Comparison of ENCODE assay signal across 11 cellular contexts in the genomic region with DNA sequence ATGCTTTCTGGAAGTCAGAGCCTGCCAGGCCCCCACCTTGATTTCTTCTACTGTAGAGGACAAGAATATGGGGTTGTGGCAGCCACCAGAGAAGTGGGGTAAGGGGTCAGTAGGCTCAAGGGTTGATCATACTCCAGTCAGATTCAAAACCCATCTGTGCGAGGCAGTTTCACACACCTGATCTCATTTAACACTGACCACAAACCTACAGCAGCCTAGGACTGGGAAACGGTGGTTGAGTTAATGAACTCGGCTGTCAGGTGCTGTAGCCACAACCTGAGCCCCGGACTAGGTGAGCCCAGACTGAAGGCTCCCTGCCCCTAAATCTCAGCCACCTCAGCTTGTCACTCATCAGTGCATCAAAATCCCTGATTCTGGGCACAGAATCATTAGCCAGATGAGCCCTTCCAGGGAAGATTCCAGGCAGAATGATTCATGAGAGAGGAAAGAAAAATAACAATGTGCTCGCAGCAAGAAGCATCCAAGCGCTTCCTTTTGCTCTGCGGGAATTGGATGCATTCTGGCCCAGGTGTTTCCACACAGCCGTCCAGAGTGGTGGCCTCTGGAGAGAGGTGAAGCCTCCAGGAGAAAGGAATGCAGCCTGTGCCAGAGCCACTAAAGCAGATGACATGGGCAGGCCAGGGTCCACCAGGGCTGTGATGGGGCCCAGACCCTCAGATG.
DNase-seq lines count a peak whose midpoint lies in the region; ATAC-seq and TF ChIP-seq lines count a peak whose summit lies in the region.
"Had no signal": no experiment of that assay in that cellular context is flagged by ENCODE, and none has a peak within 500 bp of the region (broad histone marks: within the 10 kb centered on the region; RNA-seq: fewer than 3 reads in every experiment).

No MANE protein-coding gene starts in this region.

- H3K36me3 Mint-ChIP-seq in naive thymus-derived CD4-positive, alpha-beta T cell = peaks cover 5 to 29% (median 25%) of the 10 kb centered on the region in 5 donors
- peaks cover 6% of the 10 kb centered on the region for H3K36me3 Mint-ChIP-seq in natural killer cell
- H3K36me3 Mint-ChIP-seq: stimulated activated effector memory CD8-positive, alpha-beta T cell treated with anti-CD3 and anti-CD28 coated beads, Interleukin-12 subunit alpha, Interleukin-12 subunit beta, amount 100 ng/mL, for 72 hours had no signal

- peaks cover 9 to 32% (median 25%) of the 10 kb centered on the region in 11 donors for H3K9me3 Mint-ChIP-seq in naive thymus-derived CD4-positive, alpha-beta T cell
- H3K9me3 Mint-ChIP-seq in natural killer cell = peaks cover 5 to 7% of the 10 kb centered on the region in 2 donors

- no peaks in the 10 kb centered on the region for H3K4me1 ChIP-seq in naive thymus-derived CD4-positive, alpha-beta T cell (ENCODE audit: control insufficient read depth in 2 of 2, insufficient read depth in 2 of 2, low read length in 2 of 2)

- POLR2A ChIA-PET in naive thymus-derived CD4-positive, alpha-beta T cell (lab: Charles Lee) = no interaction called here

- ATAC-seq in GM21367 (IDR thresholded peaks at IDR 0.05; ENCODE audit: unreplicated experiment) (peak; percentile 60), HG03139 (IDR thresholded peaks at IDR 0.05; ENCODE audit: unreplicated experiment) (peak; percentile 42), natural killer cell (no peak)
- no peak for ATAC-seq in naive thymus-derived CD4-positive, alpha-beta T cell
- ATAC-seq: WTC11 had no signal

- no peak overlapping the region for H3K4me3 ChIP-seq in GM12864 (ENCODE audit: low read depth, low read length)
- H3K4me3 ChIP-seq in dorsolateral prefrontal cortex = no peak overlapping the region
- no peak overlapping the region for H3K4me3 ChIP-seq in naive thymus-derived CD4-positive, alpha-beta T cell (ENCODE audit: low read length)

- H3K36me3 ChIP-seq in naive thymus-derived CD4-positive, alpha-beta T cell (ENCODE audit: control insufficient read depth in 2 of 3, insufficient read depth in 3 of 3, low read length in 3 of 3) = no peaks in the 10 kb centered on the region

- CTCF ChIA-PET in naive thymus-derived CD4-positive, alpha-beta T cell (lab: Charles Lee) = no interaction called here

- peak overlapping the region in 53 of 59 donors; percentile 3 to 85 (median 66) for H3K27ac ChIP-seq in dorsolateral prefrontal cortex
- H3K27ac ChIP-seq in naive thymus-derived CD4-positive, alpha-beta T cell (ENCODE audit: low read depth, low read length) = no peak overlapping the region

- no peak for TF ChIP-seq CTCF in GM12864 (IDR thresholded peaks at IDR 0.05; ENCODE audit: low read depth, low read length, missing control alignments)
- TF ChIP-seq CTCF in dorsolateral prefrontal cortex (IDR thresholded peaks at IDR 0.05 in 54 of 56, conservative IDR thresholded peaks at IDR 0.05 in 2 of 56; ENCODE audit: low read depth in 1 of 56, partially characterized antibody in 56 of 56) = no peak
- no peak for TF ChIP-seq CTCF in natural killer cell (IDR thresholded peaks at IDR 0.05)

- H3K4me3 Mint-ChIP-seq in naive thymus-derived CD4-positive, alpha-beta T cell = no peak overlapping the region
- no peak overlapping the region for H3K4me3 Mint-ChIP-seq in natural killer cell
- H3K4me3 Mint-ChIP-seq: activated naive CD8-positive, alpha-beta T cell treated with anti-CD3 and anti-CD28 coated beads for 36 hours; stimulated activated effector memory CD8-positive, alpha-beta T cell treated with anti-CD3 and anti-CD28 coated beads, Interleukin-12 subunit alpha, Interleukin-12 subunit beta, amount 100 ng/mL, for 72 hours; WTC11 had no signal

- H3K27me3 ChIP-seq in dorsolateral prefrontal cortex = no peaks in the 10 kb centered on the region
- H3K27me3 ChIP-seq in naive thymus-derived CD4-positive, alpha-beta T cell (ENCODE audit: control insufficient read depth in 2 of 2, insufficient read depth in 2 of 2, low read length in 2 of 2) = no peaks in the 10 kb centered on the region

- intact Hi-C loops in dorsolateral prefrontal cortex (cut with DNase I) = no loop called here
- intact Hi-C loops in naive thymus-derived CD4-positive, alpha-beta T cell (cut with micrococcal nuclease) = no loop called here
- intact Hi-C loops in natural killer cell (cut with micrococcal nuclease) = no loop called here

- no peak overlapping the region for H3K27ac Mint-ChIP-seq in naive thymus-derived CD4-positive, alpha-beta T cell
- no peak overlapping the region for H3K27ac Mint-ChIP-seq in natural killer cell
- H3K27ac Mint-ChIP-seq: activated naive CD8-positive, alpha-beta T cell treated with anti-CD3 and anti-CD28 coated beads for 36 hours; stimulated activated effector memory CD8-positive, alpha-beta T cell treated with anti-CD3 and anti-CD28 coated beads, Interleukin-12 subunit alpha, Interleukin-12 subunit beta, amount 100 ng/mL, for 72 hours; WTC11 had no signal

- H3K4me1 Mint-ChIP-seq in naive thymus-derived CD4-positive, alpha-beta T cell = peaks cover 0 to 4% (median 0%) of the 10 kb centered on the region in 7 donors
- H3K4me1 Mint-ChIP-seq in natural killer cell = peaks cover 9 to 10% of the 10 kb centered on the region in 2 donors
- H3K4me1 Mint-ChIP-seq: activated naive CD8-positive, alpha-beta T cell treated with anti-CD3 and anti-CD28 coated beads for 36 hours had no signal

- H3K27me3 Mint-ChIP-seq in naive thymus-derived CD4-positive, alpha-beta T cell = peaks cover 0 to 12% (median 0%) of the 10 kb centered on the region in 5 donors
- H3K27me3 Mint-ChIP-seq in natural killer cell (ENCODE audit: low read depth in 2 of 2) = peaks cover 7 to 11% of the 10 kb centered on the region in 2 donors

- DNase-seq in GM12864 (ENCODE audit: low read depth) = peak; percentile 21
- DNase-seq in dorsolateral prefrontal cortex = no peak
- no peak for DNase-seq in cerebellum (ENCODE audit: low spot score)
- no peak for DNase-seq in COLO668 (lab: John Stamatoyannopoulos, UW; ENCODE audit: unreplicated experiment)
- no peak for DNase-seq in naive thymus-derived CD4-positive, alpha-beta T cell
- no peak for DNase-seq in natural killer cell
- DNase-seq: activated naive CD8-positive, alpha-beta T cell treated with anti-CD3 and anti-CD28 coated beads for 36 hours had no signal

- H3K9me3 ChIP-seq in naive thymus-derived CD4-positive, alpha-beta T cell (ENCODE audit: control insufficient read depth in 2 of 3, low read length in 3 of 3) = peaks cover 0 to 22% (median 0%) of the 10 kb centered on the region in 3 experiments

Comparison
In these comparisons a context has a peak if more than half of its experiments do, and no peak if none do; other contexts are left out.
1. ATAC-seq: peak in GM21367 (single experiment) and HG03139 (single experiment); none in naive thymus-derived CD4-positive, alpha-beta T cell (single experiment) and natural killer cell (0 of 3).